11 cellular contexts compared by ENCODE assay signal in the genomic region with DNA sequence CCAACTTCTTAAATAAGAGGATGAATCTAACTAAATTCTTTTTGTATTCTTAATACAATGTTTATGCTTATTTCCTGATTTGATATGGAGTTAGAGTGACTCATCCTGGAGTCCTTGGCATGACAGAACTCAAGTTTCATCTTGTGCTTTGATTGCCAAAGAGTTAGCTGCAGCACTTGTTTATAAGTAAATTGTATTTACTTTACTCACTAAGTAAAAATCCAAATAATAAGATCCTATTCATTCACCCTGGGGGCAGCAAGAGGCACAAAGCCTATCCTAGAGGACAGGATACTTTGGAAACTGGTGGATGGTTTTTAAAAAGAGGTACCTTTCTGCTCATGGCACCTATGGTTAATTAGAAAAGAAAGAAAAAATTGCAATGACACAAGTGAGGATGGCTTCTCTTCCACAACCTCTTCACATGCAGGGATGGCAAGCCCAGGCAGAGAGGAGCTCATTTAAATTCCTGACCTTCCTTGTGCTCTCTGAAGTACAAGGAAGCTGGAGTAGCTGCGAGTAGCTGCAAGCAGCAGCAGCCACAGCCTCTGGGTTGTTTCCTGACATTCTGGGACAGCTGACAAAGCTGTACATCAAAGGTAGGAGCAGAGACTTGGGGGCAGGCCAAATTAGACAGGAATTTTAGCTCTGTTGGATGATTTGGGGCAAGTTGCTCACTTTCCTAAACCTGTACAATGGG. TPM values are rescaled to one million over a fixed set of nuclear protein-coding genes. Genes with fewer than 3 reads are reported as not detected.
A peak's percentile ranks its signal among the peaks of the same experiment; 100 is the strongest.
DNase-seq lines count a peak whose midpoint lies in the region; ATAC-seq, FAIRE-seq and TF ChIP-seq lines count a peak whose summit lies in the region.
"Had no signal": no experiment of that assay in that cellular context is flagged by ENCODE, and none has a peak within 500 bp of the region (broad histone marks: within the 10 kb centered on the region; RNA-seq: fewer than 3 reads in every experiment).

No MANE protein-coding gene starts in this region.

- H3K27me3 ChIP-seq in astrocyte (ENCODE audit: insufficient read depth, low read length) (no peaks in the 10 kb centered on the region), keratinocyte (ENCODE audit: control insufficient read depth, extremely low read depth, insufficient read depth, low read length) (no peaks in the 10 kb centered on the region)

- peaks cover 33% of the 10 kb centered on the region for H3K4me1 Mint-ChIP-seq in HFFc6 (ENCODE audit: low read depth)
- peaks cover 7% of the 10 kb centered on the region for H3K4me1 Mint-ChIP-seq in astrocyte (ENCODE audit: low read depth, unreplicated experiment)

- DNase-seq in AG08395 (ENCODE audit: low spot score) (peak; percentile 74), HFFc6 (peak; percentile 91), astrocyte (ENCODE audit: low read depth) (peak; percentile 82), keratinocyte (ENCODE audit: low read depth, low spot score) (peak; percentile 58), NCI-H774 (lab: John Stamatoyannopoulos, UW) (no peak), NCI-H2107 (lab: John Stamatoyannopoulos, UW) (no peak)
- DNase-seq: activated CD8-positive, alpha-beta memory T cell treated with anti-CD3 and anti-CD28 coated beads, Interleukin-2, amount 50 U/mL, for 4 hours; NCI-H1417 treated with DMSO at 0.1 percent for 48 hours had no signal

- H2AFZ ChIP-seq in astrocyte (ENCODE audit: low read depth, low read length): no peak overlapping the region
- peak overlapping the region; percentile 80 for H2AFZ ChIP-seq in keratinocyte (ENCODE audit: control insufficient read depth, low read length)

- H3K4me3 Mint-ChIP-seq in HFFc6: peak overlapping the region; percentile 67
- no peak overlapping the region for H3K4me3 Mint-ChIP-seq in astrocyte (ENCODE audit: unreplicated experiment)

- H3K4me3 ChIP-seq in astrocyte (ENCODE audit: insufficient read depth, low read depth, low read length): no peak overlapping the region
- H3K4me3 ChIP-seq in keratinocyte (ENCODE audit: control insufficient read depth in 2 of 3, extremely low read depth in 1 of 3, insufficient read depth in 2 of 3, low read depth in 1 of 3, low read length in 3 of 3): peak overlapping the region in 2 of 3 experiments; percentile 1 to 2
- H3K4me3 ChIP-seq: thoracic aorta had no signal

- H3K36me3 ChIP-seq in astrocyte (ENCODE audit: insufficient read depth, low read length) (no peaks in the 10 kb centered on the region), keratinocyte (ENCODE audit: control insufficient read depth in 2 of 2, extremely low read depth in 1 of 2, insufficient read depth in 2 of 2, low read length in 2 of 2) (no peaks in the 10 kb centered on the region)
- H3K36me3 ChIP-seq: thoracic aorta had no signal

- no peak for FAIRE-seq in astrocyte (lab: Jason Lieb, UNC)
- FAIRE-seq in keratinocyte (lab: Jason Lieb, UNC): peak; percentile 81

- TF ChIP-seq CTCF in HFFc6 (IDR thresholded peaks at IDR 0.05) (no peak), astrocyte (IDR thresholded peaks at IDR 0.05; ENCODE audit: insufficient read depth, low read depth, low read length) (no peak), keratinocyte (optimal IDR thresholded peaks at IDR 0.05 in 1 of 3, IDR thresholded peaks at IDR 0.05 in 1 of 3, conservative IDR thresholded peaks at IDR 0.05 in 1 of 3; ENCODE audit: extremely low read depth in 1 of 3, insufficient read depth in 2 of 3, low read length in 3 of 3) (no peak)

- H3K79me2 ChIP-seq in astrocyte (ENCODE audit: insufficient read depth, low read length): no peaks in the 10 kb centered on the region
- no peaks in the 10 kb centered on the region for H3K79me2 ChIP-seq in keratinocyte (ENCODE audit: control insufficient read depth, insufficient read depth, low read length)

- peak overlapping the region; percentile 17 for H3K4me2 ChIP-seq in astrocyte (ENCODE audit: low read length)
- peak overlapping the region; percentile 90 for H3K4me2 ChIP-seq in keratinocyte (ENCODE audit: control insufficient read depth, extremely low read depth, insufficient read depth, low read depth, low read length)

- H3K27me3 Mint-ChIP-seq in HFFc6 (ENCODE audit: insufficient read depth) (no peaks in the 10 kb centered on the region; the same call in 1 of the 2 replicates), astrocyte (ENCODE audit: low read depth, unreplicated experiment) (no peaks in the 10 kb centered on the region)

- H3K9me3 ChIP-seq in astrocyte (ENCODE audit: insufficient read depth, low read depth, low read length) (no peaks in the 10 kb centered on the region), keratinocyte (ENCODE audit: control insufficient read depth, low read depth, low read length) (no peaks in the 10 kb centered on the region)
- H3K9me3 ChIP-seq: thoracic aorta had no signal

- H3K9me3 Mint-ChIP-seq in HFFc6: no peaks in the 10 kb centered on the region
- H3K9me3 Mint-ChIP-seq in astrocyte (ENCODE audit: unreplicated experiment): peaks cover 7% of the 10 kb centered on the region

- H3K27ac ChIP-seq in astrocyte (ENCODE audit: low read depth, low read length): no peak overlapping the region
- peak overlapping the region; percentile 74 for H3K27ac ChIP-seq in keratinocyte (ENCODE audit: control insufficient read depth, insufficient read depth, low read length)
- H3K27ac ChIP-seq: thoracic aorta had no signal

- H3K36me3 Mint-ChIP-seq in HFFc6 (ENCODE audit: low read depth): no peaks in the 10 kb centered on the region; the same call in 1 of the 2 replicates
- H3K36me3 Mint-ChIP-seq in astrocyte (ENCODE audit: low read depth, unreplicated experiment): no peaks in the 10 kb centered on the region

- H3K4me1 ChIP-seq in astrocyte (ENCODE audit: insufficient read depth, low read length): peaks cover 7% of the 10 kb centered on the region
- H3K4me1 ChIP-seq in keratinocyte (ENCODE audit: control insufficient read depth, extremely low read depth, insufficient read depth, low read length): peaks cover 37% of the 10 kb centered on the region

- dilution Hi-C loops in keratinocyte (cut with MboI; ENCODE audit: extremely low pct_ligation_motif_present, low sequenced_read_pairs): no loop called here

- no peak for ATAC-seq in GM18861 (IDR thresholded peaks at IDR 0.05; ENCODE audit: unreplicated experiment)
- ATAC-seq in HG03025 (IDR thresholded peaks at IDR 0.05; ENCODE audit: low FRiP score, unreplicated experiment): no peak

- H3K9me1 ChIP-seq in keratinocyte (ENCODE audit: control insufficient read depth, extremely low read depth, insufficient read depth, low read length): no peaks in the 10 kb centered on the region

- H3K27ac Mint-ChIP-seq in HFFc6 (peak overlapping the region; percentile 82), astrocyte (ENCODE audit: unreplicated experiment) (no peak overlapping the region)

- no peaks in the 10 kb centered on the region for H4K20me1 ChIP-seq in astrocyte (ENCODE audit: insufficient read depth, low read length)
- H4K20me1 ChIP-seq in keratinocyte (ENCODE audit: control insufficient read depth, extremely low read depth, insufficient read depth, low read length): no peaks in the 10 kb centered on the region

- H3K9ac ChIP-seq in astrocyte (ENCODE audit: low read length) (no peak overlapping the region), keratinocyte (ENCODE audit: control insufficient read depth, extremely low read depth, insufficient read depth, low read length) (peak overlapping the region; percentile 45)

RNA-seq across cellular contexts. Expression of a gene that starts 28.5 kb away (rescaled TPM):
- total RNA-seq in HFFc6 (2021; fragmentation: NEBNext Ultra II Directional; extraction: Animal tissue kit (Norgen Biotek cat#: 25700)): 10 to 100 TPM; 13.1 to 16.5 (median 14.6) TPM
- total RNA-seq in astrocyte: 10.6 and 18.8 TPM in 2 replicates
- 13.3 to 22.3 TPM (median 18.9 TPM) in 3 replicates for polyA plus RNA-seq in keratinocyte
- polyA plus RNA-seq in keratinocyte (2011; ENCODE audit: low read depth): 11.1 TPM
- 10.4 and 17.9 TPM in 2 replicates for polyA plus RNA-seq in keratinocyte (2011; cell fraction: cytosol; rRNA removed)
- 23.7 and 36.1 TPM in 2 replicates for polyA plus RNA-seq in keratinocyte (2011; cell fraction: nucleus; rRNA removed)
- 11.5 and 14.0 TPM in 2 replicates for polyA plus RNA-seq in keratinocyte (2012; ENCODE audit: low replicate concordance)
- polyA minus RNA-seq in keratinocyte: 1.5 to 18.0 TPM (median 12.7 TPM) in 3 replicates
- 9.6 TPM for polyA minus RNA-seq in keratinocyte (2011; cell fraction: cytosol; rRNA and poly(A)+ RNA removed)
- polyA minus RNA-seq in keratinocyte (2011; cell fraction: nucleus; rRNA and poly(A)+ RNA removed): 15.5 and 25.1 TPM in 2 replicates

Comparison
In these comparisons a context has a peak if more than half of its experiments do, and no peak if none do; other contexts are left out.
1. DNase-seq: peak in AG08395 (single experiment), HFFc6 (single experiment), astrocyte (single experiment) and keratinocyte (single experiment); none in NCI-H774 (single experiment) and NCI-H2107 (single experiment).